ENCODE assay signal across 8 cellular contexts in the genomic region with DNA sequence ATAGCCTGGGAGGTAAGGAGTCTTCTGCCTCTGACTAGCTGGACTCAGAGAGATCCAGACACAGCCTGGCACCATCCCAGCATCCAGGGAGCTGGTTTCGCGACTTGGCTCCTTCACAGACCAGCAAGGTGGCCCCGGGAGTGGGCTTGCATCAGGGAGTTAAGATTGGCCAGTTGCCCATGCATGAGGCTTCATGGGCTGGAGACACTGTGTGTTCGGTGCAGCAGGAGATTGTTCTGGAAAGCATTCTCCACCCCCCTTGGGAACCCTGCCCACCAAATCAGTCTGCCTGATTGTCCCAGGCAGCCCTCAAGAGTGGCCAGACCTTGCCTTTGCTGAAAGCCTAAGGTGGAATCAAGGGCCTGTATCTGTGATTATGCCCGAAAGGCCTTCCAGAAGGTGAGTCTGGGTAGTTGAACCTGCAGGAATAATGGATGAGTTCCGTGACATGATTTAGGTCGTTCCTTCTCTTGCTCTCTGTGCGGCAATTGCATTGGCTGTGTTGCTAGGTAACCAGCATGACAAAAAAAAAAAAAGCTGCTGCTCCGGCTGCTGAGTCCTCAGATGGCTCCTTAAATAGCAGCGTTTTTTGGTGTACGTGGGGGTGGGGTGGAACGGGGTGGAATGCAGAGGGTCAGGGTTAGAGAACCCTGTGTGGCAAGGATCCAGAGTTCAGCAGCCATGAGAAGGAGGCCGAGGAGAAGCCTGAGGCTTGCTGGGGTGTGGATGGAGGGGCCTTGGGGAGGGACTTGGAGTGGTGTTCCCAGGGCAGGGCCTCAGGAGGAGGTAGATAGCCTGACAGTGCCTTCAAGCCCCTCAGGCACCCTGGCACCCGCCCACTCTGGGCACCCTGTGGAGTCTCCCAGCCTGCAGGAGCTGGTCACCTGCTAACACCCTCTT.
DNase-seq lines count a peak whose midpoint lies in the region; ATAC-seq and TF ChIP-seq lines count a peak whose summit lies in the region.

No MANE protein-coding gene starts in this region.

- TF ChIP-seq POLR2A in prostate gland (IDR thresholded peaks at IDR 0.05): no peak

- H3K27me3 ChIP-seq in cardiac muscle cell (no peaks in the 10 kb centered on the region), prostate gland (replicated peaks; ENCODE audit: insufficient read depth) (no peaks in the 10 kb centered on the region)

- peaks cover 46% of the 10 kb centered on the region for H3K4me1 ChIP-seq in cardiac muscle cell (ENCODE audit: low read depth)
- peaks cover 5% of the 10 kb centered on the region for H3K4me1 ChIP-seq in prostate gland (replicated peaks)

- H3K36me3 Mint-ChIP-seq in activated naive CD4-positive, alpha-beta T cell treated with anti-CD3 and anti-CD28 coated beads, Interleukin-2, amount 50 U/mL, for 72 hours: peaks cover 10 to 12% of the 10 kb centered on the region in 2 donors

- H3K27ac Mint-ChIP-seq in activated naive CD4-positive, alpha-beta T cell treated with anti-CD3 and anti-CD28 coated beads, Interleukin-2, amount 50 U/mL, for 72 hours: no peak overlapping the region

- H3K9me3 ChIP-seq in cardiac muscle cell (ENCODE audit: low read depth) (no peaks in the 10 kb centered on the region), prostate gland (no peaks in the 10 kb centered on the region)

- DNase-seq in GM03348 (ENCODE audit: low spot score) (peak; percentile 67), SK-N-DZ (ENCODE audit: low spot score) (peak; percentile 81), cardiac muscle cell (ENCODE audit: low read depth in 1 of 2, low spot score in 1 of 2) (peak; percentile 75 to 89), prostate gland (ENCODE audit: low spot score) (no peak), T-helper 1 cell (no peak)
- no peak for DNase-seq in activated naive CD4-positive, alpha-beta T cell treated with anti-CD3 and anti-CD28 coated beads, Interleukin-2, amount 50 U/mL, for 72 hours (ENCODE audit: low spot score in 2 of 2)

- TF ChIP-seq CTCF in cardiac muscle cell (IDR thresholded peaks at IDR 0.05; ENCODE audit: low read depth, low read length) (no peak), prostate gland (IDR thresholded peaks at IDR 0.05) (no peak)

- H3K27ac ChIP-seq in cardiac muscle cell (peak overlapping the region; percentile 98), prostate gland (peak overlapping the region; percentile 43 to 58)

- no peaks in the 10 kb centered on the region for H3K36me3 ChIP-seq in cardiac muscle cell
- H3K36me3 ChIP-seq in prostate gland: no peaks in the 10 kb centered on the region

- H3K4me3 ChIP-seq in cardiac muscle cell (no peak overlapping the region), prostate gland (no peak overlapping the region)

- ATAC-seq in GM21723 (IDR thresholded peaks at IDR 0.05; ENCODE audit: unreplicated experiment): no peak
- ATAC-seq in GM18520 (IDR thresholded peaks at IDR 0.05; ENCODE audit: unreplicated experiment): no peak
- ATAC-seq in activated naive CD4-positive, alpha-beta T cell treated with anti-CD3 and anti-CD28 coated beads, Interleukin-2, amount 50 U/mL, for 72 hours: no peak

- 19% methylated on average over 14 of the region's 14 CpGs for WGBS in prostate gland

- intact Hi-C loops in prostate gland (cut with DNase I): no loop called here

- no peaks in the 10 kb centered on the region for H3K9me3 Mint-ChIP-seq in activated naive CD4-positive, alpha-beta T cell treated with anti-CD3 and anti-CD28 coated beads, Interleukin-2, amount 50 U/mL, for 72 hours

Comparison
In these comparisons a context has a peak if more than half of its experiments do, and no peak if none do; other contexts are left out.
1. DNase-seq: peak in GM03348 (single experiment), SK-N-DZ (single experiment) and cardiac muscle cell (2 of 2); none in prostate gland (single experiment), activated naive CD4-positive, alpha-beta T cell treated with anti-CD3 and anti-CD28 coated beads, Interleukin-2, amount 50 U/mL, for 72 hours (0 of 2) and T-helper 1 cell (0 of 5).